ENCODE assay signal across 11 cellular contexts in genomic region chr5:92505925-92506324, GRCh38.
DNase-seq lines count a peak whose midpoint lies in the region; ATAC-seq and TF ChIP-seq lines count a peak whose summit lies in the region.
"Had no signal": no experiment of that assay in that cellular context is flagged by ENCODE, and none has a peak within 500 bp of the region (broad histone marks: within the 10 kb centered on the region; RNA-seq: fewer than 3 reads in every experiment).

No MANE protein-coding gene starts in this region.

- POLR2A ChIA-PET in IMR-90 (lab: Charles Lee; ENCODE audit: unreplicated experiment) = no interaction called here

- no peak overlapping the region for H2BK120ac ChIP-seq in IMR-90 (ENCODE audit: low read depth, low read length)

- no peak overlapping the region for H2AK9ac ChIP-seq in IMR-90 (replicated peaks; ENCODE audit: low read depth, low read length, poor library complexity)

- H4K8ac ChIP-seq in IMR-90 (ENCODE audit: low read depth in 2 of 2, low read length in 2 of 2) = peak overlapping the region in 1 of 2 experiments; percentile 18; a peak in 2 of 4 replicates

- TF ChIP-seq CTCF in IMR-90 (conservative IDR thresholded peaks at IDR 0.05; ENCODE audit: low read depth, low read length) = no peak
- TF ChIP-seq CTCF in nephron (IDR thresholded peaks at IDR 0.05; ENCODE audit: unreplicated experiment in 3 of 3) = no peak

- H2AFZ ChIP-seq in IMR-90 (replicated peaks; ENCODE audit: low read length, poor library complexity) = no peak overlapping the region

- H3K4me1 ChIP-seq in IMR-90 (ENCODE audit: control insufficient read depth, insufficient read depth, low read length) = no peaks in the 10 kb centered on the region
- H3K4me1 ChIP-seq: left ventricle myocardium inferior had no signal

- H3K9me3 Mint-ChIP-seq in nephron = peaks cover 22% of the 10 kb centered on the region

- H3K9me1 ChIP-seq in IMR-90 (ENCODE audit: insufficient read depth, low read length) = no peaks in the 10 kb centered on the region

- peak overlapping the region; percentile 31; the same call in 1 of the 2 replicates for H3K4me3 ChIP-seq in IMR-90 (ENCODE audit: insufficient read depth, low read depth, low read length)
- H3K4me3 ChIP-seq: left ventricle myocardium inferior had no signal

- H3K27me3 ChIP-seq in IMR-90 (ENCODE audit: control insufficient read depth, insufficient read depth, low read length) = no peaks in the 10 kb centered on the region

- no peak overlapping the region for H2AK5ac ChIP-seq in IMR-90 (ENCODE audit: low read depth, low read length)

- DNase-seq in IMR-90 (peak; percentile 21), amniotic epithelial cell (ENCODE audit: low read depth) (peak; percentile 34), KG1 (lab: John Stamatoyannopoulos, UW) (no peak), HK-2 (ENCODE audit: unreplicated experiment) (no peak), D341Med (ENCODE audit: low spot score) (no peak)
- DNase-seq: left ventricle myocardium inferior; right cardiac atrium; stimulated activated CD8-positive, alpha-beta memory T cell treated with anti-CD3 and anti-CD28 coated beads, Interleukin-4, amount 100 ng/mL, for 48 hours had no signal

- peaks cover 15% of the 10 kb centered on the region for H3K9me3 ChIP-seq in IMR-90 (ENCODE audit: control insufficient read depth, insufficient read depth, low read length)

- H3K36me3 Mint-ChIP-seq in nephron (ENCODE audit: low read depth) = no peaks in the 10 kb centered on the region

- no peak overlapping the region for H2BK20ac ChIP-seq in IMR-90 (ENCODE audit: low read depth, low read length)

- peak overlapping the region; percentile 62 to 90 (median 65) for H3K27ac Mint-ChIP-seq in nephron

- peaks cover 13% of the 10 kb centered on the region for H3K4me1 Mint-ChIP-seq in nephron

- peak overlapping the region; percentile 96 for H3K4me2 ChIP-seq in IMR-90 (ENCODE audit: low read depth, low read length)

- no peaks in the 10 kb centered on the region for H3K79me1 ChIP-seq in IMR-90 (ENCODE audit: low read depth in 1 of 2, low read length in 2 of 2)

- TF ChIP-seq POLR2A in IMR-90 (IDR thresholded peaks at IDR 0.05; ENCODE audit: low read depth, low read length) = no peak

- intact Hi-C loops in IMR-90 (cut with micrococcal nuclease) = no loop called here

- H3K18ac ChIP-seq in IMR-90 (ENCODE audit: low read depth, low read length) = no peak overlapping the region; the same call in 1 of the 2 replicates

- CTCF ChIA-PET in IMR-90 (lab: Yijun Ruan, JAX) = no interaction called here

- H2BK15ac ChIP-seq in IMR-90 (ENCODE audit: low read depth, low read length) = no peak overlapping the region

- no peak overlapping the region for H2BK5ac ChIP-seq in IMR-90 (ENCODE audit: low read depth, low read length, poor library complexity, severe bottlenecking)

- no peak overlapping the region for H3K9ac ChIP-seq in IMR-90 (ENCODE audit: low read depth, low read length)

- H4K91ac ChIP-seq in IMR-90 (ENCODE audit: insufficient read depth, low read depth, low read length) = no peak overlapping the region

- no peak overlapping the region for H3K4ac ChIP-seq in IMR-90 (ENCODE audit: low read depth, low read length)

- no peak overlapping the region for H3K23ac ChIP-seq in IMR-90 (ENCODE audit: low read depth, low read length)

- no TSS peak for BruUV-seq in IMR-90 (replicated peaks; lab: Mats Ljungman, UMichigan)

- H3K27me3 Mint-ChIP-seq in nephron (ENCODE audit: low read depth) = no peaks in the 10 kb centered on the region

- no peak overlapping the region for H3K27ac ChIP-seq in IMR-90 (ENCODE audit: insufficient read depth, low read length)
- H3K27ac ChIP-seq: left ventricle myocardium inferior had no signal

- H4K5ac ChIP-seq in IMR-90 (ENCODE audit: low read depth, low read length) = peak overlapping the region; percentile 81; the same call in 1 of the 2 replicates

- no peak overlapping the region for H3K56ac ChIP-seq in IMR-90 (ENCODE audit: extremely low read depth, insufficient read depth, low read length)

- in situ Hi-C loops in IMR-90 (cut with MboI; ENCODE audit: low sequenced_read_pairs) = no loop called here

- H3K14ac ChIP-seq in IMR-90 (replicated peaks; ENCODE audit: low read depth, low read length) = no peak overlapping the region

- TF ChIP-seq RAD21 in IMR-90 (IDR thresholded peaks at IDR 0.05; ENCODE audit: low read length) = no peak

- dilution Hi-C loops in IMR-90 (cut with HindIII; ENCODE audit: low sequenced_read_pairs, unreplicated experiment) = no loop called here

- peak; percentile 80 for ATAC-seq in GM18868 (IDR thresholded peaks at IDR 0.05; ENCODE audit: unreplicated experiment)
- peak; percentile 37; the same call in 1 of the 2 replicates for ATAC-seq in IMR-90 (ENCODE audit: low read depth)
- ATAC-seq in HG03097 (IDR thresholded peaks at IDR 0.05; ENCODE audit: low FRiP score, unreplicated experiment) = no peak
- ATAC-seq: right cardiac atrium had no signal

- H3K4me3 Mint-ChIP-seq in nephron = peak overlapping the region in 2 of 3 experiments; percentile 18 to 28

- no peaks in the 10 kb centered on the region for H4K20me1 ChIP-seq in IMR-90 (ENCODE audit: insufficient read depth, low read length)

- H3K36me3 ChIP-seq in IMR-90 (ENCODE audit: control insufficient read depth, insufficient read depth, low read length) = no peaks in the 10 kb centered on the region
- H3K36me3 ChIP-seq: left ventricle myocardium inferior had no signal

TF ChIP-seq in IMR-90, 13 proteins besides CTCF, POLR2A, EP300 and RAD21:
- TF ChIP-seq MXI1 (IDR thresholded peaks at IDR 0.05; ENCODE audit: borderline replicate concordance, low read depth, low read length) (no peak), FOS (IDR thresholded peaks at IDR 0.05; ENCODE audit: low read depth, low read length) (no peak), MAFK (IDR thresholded peaks at IDR 0.05; ENCODE audit: low read depth, low read length) (no peak), CEBPB (IDR thresholded peaks at IDR 0.05; ENCODE audit: low read depth, low read length) (no peak), SMC3 (IDR thresholded peaks at IDR 0.05; ENCODE audit: low read depth, low read length) (no peak), ELK1 (IDR thresholded peaks at IDR 0.05; ENCODE audit: borderline replicate concordance, low read depth, low read length) (no peak), CHD1 (IDR thresholded peaks at IDR 0.05; ENCODE audit: low read depth, low read length) (no peak), USF2 (IDR thresholded peaks at IDR 0.05; ENCODE audit: low read depth, low read length) (no peak), NFE2L2 (IDR thresholded peaks at IDR 0.05; ENCODE audit: low read depth, low read length) (no peak)

Comparison
In these comparisons a context has a peak if more than half of its experiments do, and no peak if none do; other contexts are left out.
1. DNase-seq: peak in IMR-90 (single experiment) and amniotic epithelial cell (single experiment); none in KG1 (single experiment), HK-2 (single experiment) and D341Med (single experiment).